Comparison of ENCODE assay signal across 25 cellular contexts in the genomic region with DNA sequence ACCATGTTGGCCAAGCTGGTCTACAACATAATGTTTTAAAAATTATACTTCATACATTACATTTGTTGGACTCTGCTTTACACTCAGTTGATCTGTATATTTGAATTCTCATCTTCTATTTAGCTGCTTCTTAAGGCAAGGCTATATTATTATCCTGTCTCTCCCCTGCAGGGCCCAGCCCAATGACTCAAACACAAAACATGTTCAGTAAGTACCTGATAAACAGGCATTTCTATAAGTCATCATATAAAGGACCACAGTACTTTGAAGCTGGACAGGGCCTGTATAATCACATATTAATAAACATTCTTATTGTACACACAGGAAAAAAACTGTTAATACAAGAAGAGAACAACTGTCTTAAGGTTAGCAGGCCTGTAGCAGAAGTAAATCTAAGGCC. TPM values are rescaled to one million over a fixed set of nuclear protein-coding genes. Genes with fewer than 3 reads are reported as not detected.
DNase-seq lines count a peak whose midpoint lies in the region; ATAC-seq lines count a peak whose summit lies in the region.
"Had no signal": no experiment of that assay in that cellular context is flagged by ENCODE, and none has a peak within 500 bp of the region (broad histone marks: within the 10 kb centered on the region; RNA-seq: fewer than 3 reads in every experiment).

No MANE protein-coding gene starts in this region.

- H3K4me1 Mint-ChIP-seq in stimulated activated effector memory CD8-positive, alpha-beta T cell treated with anti-CD3 and anti-CD28 coated beads, Interleukin-12 subunit alpha, Interleukin-12 subunit beta, amount 100 ng/mL, for 72 hours, result peaks cover 16% of the 10 kb centered on the region

- H3K9me3 Mint-ChIP-seq in stimulated activated effector memory CD8-positive, alpha-beta T cell treated with anti-CD3 and anti-CD28 coated beads, Interleukin-12 subunit alpha, Interleukin-12 subunit beta, amount 100 ng/mL, for 72 hours, result peaks cover 5% of the 10 kb centered on the region
- H3K9me3 Mint-ChIP-seq: activated T-cell treated with anti-CD3 and anti-CD28 coated beads, Interleukin-2, amount 50 U/mL, for 72 hours; immature natural killer cell; T-cell had no signal

- peak overlapping the region; percentile 35 for H3K27ac Mint-ChIP-seq in stimulated activated effector memory CD8-positive, alpha-beta T cell treated with anti-CD3 and anti-CD28 coated beads, Interleukin-12 subunit alpha, Interleukin-12 subunit beta, amount 100 ng/mL, for 72 hours
- H3K27ac Mint-ChIP-seq: activated T-cell treated with anti-CD3 and anti-CD28 coated beads, Interleukin-2, amount 50 U/mL, for 72 hours; IgD-negative memory B cell; immature natural killer cell; T-cell had no signal

- DNase-seq in HS-5 (ENCODE audit: low read depth), result peak; percentile 3
- peak; percentile 38 for DNase-seq in amniotic epithelial cell (ENCODE audit: low read depth)
- DNase-seq in stimulated activated effector memory CD8-positive, alpha-beta T cell treated with anti-CD3 and anti-CD28 coated beads, Interleukin-12 subunit alpha, Interleukin-12 subunit beta, amount 100 ng/mL, for 72 hours (ENCODE audit: low spot score in 2 of 2), result no peak
- DNase-seq in NCI-H526 (lab: John Stamatoyannopoulos, UW), result no peak
- DNase-seq: activated CD4-positive, alpha-beta T cell treated with anti-CD3 and anti-CD28 coated beads, Interleukin-2, amount 50 U/mL, for 4 hours; activated CD4-positive, CD25-positive, alpha-beta regulatory T cell; activated naive CD4-positive, alpha-beta T cell; activated T-cell treated with anti-CD3 and anti-CD28 coated beads, Interleukin-2, amount 50 U/mL, for 72 hours; COR-L47; DMS79; hypothalamus; immature natural killer cell; left ventricle myocardium inferior; NCI-H1092 treated with DMSO at 0.1 percent for 48 hours; NCI-H187; NCI-H2171 treated with DMSO at 0.1 percent for 48 hours; NCI-H524; occipital lobe; spleen; stimulated activated CD4-positive, alpha-beta T cell treated with anti-CD3 and anti-CD28 coated beads, Interleukin-2, amount 100 ng/mL, for 48 hours; T-cell had no signal

- ATAC-seq in esophagus mucosa (peak; percentile 97), GM21367 (IDR thresholded peaks at IDR 0.05; ENCODE audit: unreplicated experiment) (no peak), HG03139 (IDR thresholded peaks at IDR 0.05; ENCODE audit: unreplicated experiment) (no peak)
- ATAC-seq in stimulated activated effector memory CD8-positive, alpha-beta T cell treated with anti-CD3 and anti-CD28 coated beads, Interleukin-12 subunit alpha, Interleukin-12 subunit beta, amount 100 ng/mL, for 72 hours, result no peak
- ATAC-seq: activated T-cell treated with anti-CD3 and anti-CD28 coated beads, Interleukin-2, amount 50 U/mL, for 72 hours; T-cell had no signal

- H3K36me3 Mint-ChIP-seq in stimulated activated effector memory CD8-positive, alpha-beta T cell treated with anti-CD3 and anti-CD28 coated beads, Interleukin-12 subunit alpha, Interleukin-12 subunit beta, amount 100 ng/mL, for 72 hours, result peaks cover 100% of the 10 kb centered on the region

- H3K4me3 Mint-ChIP-seq in stimulated activated effector memory CD8-positive, alpha-beta T cell treated with anti-CD3 and anti-CD28 coated beads, Interleukin-12 subunit alpha, Interleukin-12 subunit beta, amount 100 ng/mL, for 72 hours, result no peak overlapping the region
- H3K4me3 Mint-ChIP-seq: activated T-cell treated with anti-CD3 and anti-CD28 coated beads, Interleukin-2, amount 50 U/mL, for 72 hours; IgD-negative memory B cell; immature natural killer cell; T-cell had no signal

RNA-seq across cellular contexts. Expression of gene NGLY1, which starts 36.2 kb away (rescaled TPM):
- 25.9 TPM for total RNA-seq in esophagus mucosa

RNA-seq across cellular contexts. Expression of gene OXSM, which starts 42.9 kb away (rescaled TPM):
- 7.1 TPM for total RNA-seq in esophagus mucosa

Comparison
In these comparisons a context has a peak if more than half of its experiments do, and no peak if none do; other contexts are left out.
1. DNase-seq: peak in HS-5 (single experiment) and amniotic epithelial cell (single experiment); none in stimulated activated effector memory CD8-positive, alpha-beta T cell treated with anti-CD3 and anti-CD28 coated beads, Interleukin-12 subunit alpha, Interleukin-12 subunit beta, amount 100 ng/mL, for 72 hours (0 of 2) and NCI-H526 (0 of 2).